ENCODE assay signal across 13 cellular contexts in the genomic region with DNA sequence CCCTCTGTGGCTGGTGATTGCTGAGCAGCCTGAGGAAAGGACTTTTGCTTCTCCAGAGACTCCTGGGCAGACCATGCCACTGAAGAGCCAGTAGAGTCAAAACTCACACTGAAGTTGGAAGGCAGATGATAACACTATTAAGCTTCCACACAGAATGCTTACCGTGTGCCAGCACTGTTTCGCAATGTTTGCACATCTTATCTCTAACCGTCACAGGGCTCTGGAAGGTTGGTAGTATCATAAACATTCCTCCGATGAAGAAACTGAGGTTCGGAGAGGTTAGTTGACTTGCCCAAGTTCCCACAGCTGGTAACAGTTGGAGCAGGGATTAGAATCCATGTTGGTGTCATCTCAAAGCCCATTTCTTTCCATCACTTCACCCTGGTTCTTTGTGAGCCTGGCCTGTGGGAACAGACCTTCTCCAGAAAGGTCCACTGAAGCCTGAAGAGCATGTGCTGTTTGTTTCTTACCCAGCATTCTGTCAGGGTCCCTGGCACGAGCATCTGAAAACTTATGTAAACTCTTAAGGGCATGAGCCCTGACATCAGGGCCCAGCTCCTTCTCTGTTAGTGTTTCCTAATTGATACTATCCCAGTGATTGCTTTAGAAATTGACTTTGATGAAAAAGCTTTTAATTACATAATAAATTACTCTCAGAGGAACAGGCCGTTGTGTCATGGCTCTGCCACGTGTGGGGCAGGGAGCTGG.
DNase-seq lines count a peak whose midpoint lies in the region; ATAC-seq, FAIRE-seq and TF ChIP-seq lines count a peak whose summit lies in the region.
"Had no signal": no experiment of that assay in that cellular context is flagged by ENCODE, and none has a peak within 500 bp of the region (broad histone marks: within the 10 kb centered on the region; RNA-seq: fewer than 3 reads in every experiment).

No MANE protein-coding gene starts in this region.

- TF ChIP-seq CTCF in body of pancreas (IDR thresholded peaks at IDR 0.05) (no peak), HepG2 (CRISPR knock-in tag; IDR thresholded peaks at IDR 0.05) (no peak), transverse colon (IDR thresholded peaks at IDR 0.05) (no peak)

- POLR2A ChIA-PET in HepG2 (lab: Yijun Ruan, JAX): no interaction called here

- H3K4me3 ChIP-seq in body of pancreas (no peak overlapping the region), HepG2 (replicated peaks in 1 of 3; ENCODE audit: insufficient read depth in 1 of 3, low read depth in 2 of 3, low read length in 3 of 3) (no peak overlapping the region), transverse colon (no peak overlapping the region)
- H3K4me3 ChIP-seq: thyroid gland had no signal

- TF ChIP-seq EP300 in HepG2 (IDR thresholded peaks at IDR 0.05; ENCODE audit: low read depth in 2 of 2, low read length in 2 of 2) (no peak), HepG2 (CRISPR knock-in tag; IDR thresholded peaks at IDR 0.05; ENCODE audit: borderline replicate concordance) (no peak), transverse colon (IDR thresholded peaks at IDR 0.05; ENCODE audit: low read depth) (peak; percentile 74)

- CTCF ChIA-PET in HepG2 (lab: Yijun Ruan, JAX; ENCODE audit: low intra/inter-chr PET ratio, low total read pairs): no interaction called here

- no peaks in the 10 kb centered on the region for H4K20me1 ChIP-seq in HepG2 (ENCODE audit: insufficient read depth, low read length)

- in situ Hi-C loops in HepG2 (cut with HindIII; ENCODE audit: extremely low pct_ligation_motif_present, low pct_unique_long_range_greater_than_20kb) (no loop called here), transverse colon (cut with MboI; ENCODE audit: low pct_ligation_motif_present in 1 of 4, low pct_unique_long_range_greater_than_20kb in 1 of 4, low sequenced_read_pairs in 3 of 4) (loop anchor here in 1 of 4 donors (25.0 kb wide), 1 partner anchor 191 kb away; no protein-coding TSS in a partner anchor)

- peak; percentile 8 for DNase-seq in NOMO-1 treated with DMSO at 0.1 percent for 48 hours (lab: John Stamatoyannopoulos, UW; ENCODE audit: unreplicated experiment)
- DNase-seq in NOMO-1 treated with dmso at 0.1 percent for 144 hours (lab: John Stamatoyannopoulos, UW; ENCODE audit: unreplicated experiment): no peak
- peak; percentile 56 to 72 (median 67) for DNase-seq in body of pancreas
- DNase-seq in HepG2 (ENCODE audit: low spot score): peak; percentile 67
- peak; percentile 71 for DNase-seq in transverse colon
- DNase-seq in activated CD4-positive, alpha-beta T cell treated with anti-CD3 and anti-CD28 coated beads, Interleukin-2, amount 50 U/mL, for 1 hour: no peak
- no peak for DNase-seq in T-helper 2 cell
- DNase-seq: activated naive CD4-positive, alpha-beta T cell; NCI-H345; stimulated activated CD4-positive, alpha-beta T cell treated with anti-CD3 and anti-CD28 coated beads, Interleukin-12 subunit alpha, Interleukin-12 subunit beta, amount 100 ng/mL, for 4 hours; thyroid gland had no signal

- peak; percentile 70 for ATAC-seq in body of pancreas
- peak; percentile 34; the same call in 1 of the 3 replicates for ATAC-seq in HepG2
- ATAC-seq in GM21390 (IDR thresholded peaks at IDR 0.05; ENCODE audit: unreplicated experiment): no peak
- ATAC-seq: natural killer cell treated with Interleukin-12 subunit alpha and Interleukin-12 subunit beta and Interleukin-15 and Interleukin-18, amount 100 ng/mL, for 72 hours had no signal

- intact Hi-C loops in body of pancreas (cut with DNase I) (no loop called here), HepG2 (cut with micrococcal nuclease; ENCODE audit: unreplicated experiment) (no loop called here), transverse colon (cut with DNase I; ENCODE audit: low total_unique reads) (no loop called here)

- H3K9me3 ChIP-seq in body of pancreas: no peaks in the 10 kb centered on the region
- no peaks in the 10 kb centered on the region for H3K9me3 ChIP-seq in HepG2 (ENCODE audit: low read length)
- H3K9me3 ChIP-seq in transverse colon: no peaks in the 10 kb centered on the region
- H3K9me3 ChIP-seq: thyroid gland had no signal

- peaks cover 25% of the 10 kb centered on the region for H3K4me1 ChIP-seq in body of pancreas
- peaks cover 12% of the 10 kb centered on the region for H3K4me1 ChIP-seq in HepG2 (ENCODE audit: insufficient read depth, low read length)
- peaks cover 0 to 27% (median 16%) of the 10 kb centered on the region in 4 donors for H3K4me1 ChIP-seq in transverse colon
- H3K4me1 ChIP-seq: thyroid gland had no signal

- H3K4me2 ChIP-seq in HepG2 (ENCODE audit: low read depth, low read length): 0 out of 2 replicates have a peak overlapping the region, but pooled peaks have one; percentile 1

- BruUV-seq in HepG2 (replicated peaks; lab: Mats Ljungman, UMichigan): no TSS peak

- H3K79me2 ChIP-seq in HepG2 (ENCODE audit: insufficient read depth, low read length): no peaks in the 10 kb centered on the region

- no peak overlapping the region for H2AFZ ChIP-seq in HepG2 (ENCODE audit: low read length)

- H3K27ac ChIP-seq in body of pancreas (peak overlapping the region in 2 of 4 donors; percentile 23 to 26), HepG2 (ENCODE audit: extremely low read length, insufficient read depth, low read length) (no peak overlapping the region), transverse colon (peak overlapping the region; percentile 29 to 52 (median 40))
- H3K27ac ChIP-seq: thyroid gland had no signal

- FAIRE-seq in HepG2 (lab: Jason Lieb, UNC): peak; percentile 4

- H3K36me3 ChIP-seq in body of pancreas (replicated peaks in 1 of 2; ENCODE audit: insufficient read depth in 1 of 2, low read depth in 2 of 2) (no peaks in the 10 kb centered on the region), HepG2 (replicated peaks in 1 of 2; ENCODE audit: control insufficient read depth in 1 of 2, insufficient read depth in 2 of 2, low read length in 2 of 2) (no peaks in the 10 kb centered on the region), transverse colon (no peaks in the 10 kb centered on the region)
- H3K36me3 ChIP-seq: thyroid gland had no signal

- no peak for TF ChIP-seq POLR2A in body of pancreas (IDR thresholded peaks at IDR 0.05)
- no peak for TF ChIP-seq POLR2A in HepG2 (IDR thresholded peaks at IDR 0.05; ENCODE audit: insufficient read depth in 1 of 2, low read depth in 2 of 2, low read length in 2 of 2)
- TF ChIP-seq POLR2A in transverse colon (IDR thresholded peaks at IDR 0.05): no peak

- WGBS in body of pancreas, 2 donors: 17 to 32% methylated on average over 6 to 8 of the region's 8 CpGs
- 2% methylated on average over 8 of the region's 8 CpGs for WGBS in HepG2 (ENCODE audit: low lambda C conversion rate)
- WGBS in transverse colon (ENCODE audit: low coverage in 1 of 2), 2 donors: 50 to 57% methylated on average over 3 to 8 of the region's 8 CpGs

- no peaks in the 10 kb centered on the region for H3K27me3 ChIP-seq in body of pancreas
- no peaks in the 10 kb centered on the region for H3K27me3 ChIP-seq in HepG2 (ENCODE audit: control insufficient read depth in 1 of 2, insufficient read depth in 2 of 2, low read length in 2 of 2)
- H3K27me3 ChIP-seq in transverse colon: no peaks in the 10 kb centered on the region
- H3K27me3 ChIP-seq: thyroid gland had no signal

- no peak for TF ChIP-seq RAD21 in HepG2 (CRISPR knock-in tag; IDR thresholded peaks at IDR 0.05)

- no peak overlapping the region for H3K9ac ChIP-seq in HepG2 (ENCODE audit: insufficient read depth, low read depth, low read length)

TF ChIP-seq in HepG2, 621 proteins besides CTCF, POLR2A, EP300 and RAD21 (continues in another document):
- no peak for TF ChIP-seq IRX3 (CRISPR knock-in tag; IDR thresholded peaks at IDR 0.05; ENCODE audit: borderline replicate concordance, low read depth)
- no peak for TF ChIP-seq HNRNPLL (IDR thresholded peaks at IDR 0.05; ENCODE audit: low read depth, low read length, poor library complexity, severe bottlenecking)
- no peak for TF ChIP-seq ZNF749 (CRISPR knock-in tag; IDR thresholded peaks at IDR 0.05; ENCODE audit: borderline replicate concordance)
- TF ChIP-seq ZNF776 (CRISPR knock-in tag; IDR thresholded peaks at IDR 0.05): no peak
- TF ChIP-seq HNRNPL (IDR thresholded peaks at IDR 0.05; ENCODE audit: low read depth, low read length): no peak
- TF ChIP-seq FOSL2 (CRISPR knock-in tag; IDR thresholded peaks at IDR 0.05): peak; percentile 46; the same call in 1 of the 2 replicates
- TF ChIP-seq, protein P1, sequence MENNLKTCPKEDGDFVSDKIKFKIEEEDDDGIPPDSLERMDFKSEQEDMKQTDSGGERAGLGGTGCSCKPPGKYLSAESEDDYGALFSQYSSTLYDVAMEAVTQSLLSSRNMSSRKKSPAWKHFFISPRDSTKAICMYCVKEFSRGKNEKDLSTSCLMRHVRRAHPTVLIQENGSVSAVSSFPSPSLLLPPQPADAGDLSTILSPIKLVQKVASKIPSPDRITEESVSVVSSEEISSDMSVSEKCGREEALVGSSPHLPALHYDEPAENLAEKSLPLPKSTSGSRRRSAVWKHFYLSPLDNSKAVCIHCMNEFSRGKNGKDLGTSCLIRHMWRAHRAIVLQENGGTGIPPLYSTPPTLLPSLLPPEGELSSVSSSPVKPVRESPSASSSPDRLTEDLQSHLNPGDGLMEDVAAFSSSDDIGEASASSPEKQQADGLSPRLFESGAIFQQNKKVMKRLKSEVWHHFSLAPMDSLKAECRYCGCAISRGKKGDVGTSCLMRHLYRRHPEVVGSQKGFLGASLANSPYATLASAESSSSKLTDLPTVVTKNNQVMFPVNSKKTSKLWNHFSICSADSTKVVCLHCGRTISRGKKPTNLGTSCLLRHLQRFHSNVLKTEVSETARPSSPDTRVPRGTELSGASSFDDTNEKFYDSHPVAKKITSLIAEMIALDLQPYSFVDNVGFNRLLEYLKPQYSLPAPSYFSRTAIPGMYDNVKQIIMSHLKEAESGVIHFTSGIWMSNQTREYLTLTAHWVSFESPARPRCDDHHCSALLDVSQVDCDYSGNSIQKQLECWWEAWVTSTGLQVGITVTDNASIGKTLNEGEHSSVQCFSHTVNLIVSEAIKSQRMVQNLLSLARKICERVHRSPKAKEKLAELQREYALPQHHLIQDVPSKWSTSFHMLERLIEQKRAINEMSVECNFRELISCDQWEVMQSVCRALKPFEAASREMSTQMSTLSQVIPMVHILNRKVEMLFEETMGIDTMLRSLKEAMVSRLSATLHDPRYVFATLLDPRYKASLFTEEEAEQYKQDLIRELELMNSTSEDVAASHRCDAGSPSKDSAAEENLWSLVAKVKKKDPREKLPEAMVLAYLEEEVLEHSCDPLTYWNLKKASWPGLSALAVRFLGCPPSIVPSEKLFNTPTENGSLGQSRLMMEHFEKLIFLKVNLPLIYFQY (CRISPR knock-in tag; IDR thresholded peaks at IDR 0.05; ENCODE audit: borderline replicate concordance): no peak
- TF ChIP-seq CEBPB (IDR thresholded peaks at IDR 0.05; ENCODE audit: borderline replicate concordance, low read depth, low read length): peak; percentile 93
- no peak for TF ChIP-seq ZNF329 (CRISPR knock-in tag; IDR thresholded peaks at IDR 0.05; ENCODE audit: low read depth)
- TF ChIP-seq ZNF33B (CRISPR knock-in tag; IDR thresholded peaks at IDR 0.05): no peak
- 0 out of 2 replicates have a peak, but pooled peaks have one; percentile 14 for TF ChIP-seq SAP130 (CRISPR knock-in tag; IDR thresholded peaks at IDR 0.05; ENCODE audit: low read depth)

Comparison
In these comparisons a context has a peak if more than half of its experiments do, and no peak if none do; other contexts are left out.
1. DNase-seq: peak in NOMO-1 treated with DMSO at 0.1 percent for 48 hours (single experiment), body of pancreas (4 of 4), HepG2 (single experiment) and transverse colon (single experiment); none in NOMO-1 treated with dmso at 0.1 percent for 144 hours (single experiment), activated CD4-positive, alpha-beta T cell treated with anti-CD3 and anti-CD28 coated beads, Interleukin-2, amount 50 U/mL, for 1 hour (single experiment) and T-helper 2 cell (0 of 5).